9 cellular contexts compared by ENCODE assay signal in genomic region chr2:172698041-172698863, GRCh38. TPM values are rescaled to one million over a fixed set of nuclear protein-coding genes. Genes with fewer than 3 reads are reported as not detected.
A peak's percentile ranks its signal among the peaks of the same experiment; 100 is the strongest.
DNase-seq lines count a peak whose midpoint lies in the region; ATAC-seq and TF ChIP-seq lines count a peak whose summit lies in the region.
"Had no signal": no experiment of that assay in that cellular context is flagged by ENCODE, and none has a peak within 500 bp of the region (broad histone marks: within the 10 kb centered on the region; RNA-seq: fewer than 3 reads in every experiment).

No MANE protein-coding gene starts in this region.

- H3K4me2 ChIP-seq in GM23338: no peak overlapping the region

- no peaks in the 10 kb centered on the region for H3F3A ChIP-seq in GM23338 (replicated peaks; ENCODE audit: low read depth)

- H3K27me3 ChIP-seq in GM23338 (ENCODE audit: insufficient read depth): no peaks in the 10 kb centered on the region

- H3K36me3 Mint-ChIP-seq in T-helper 17 cell (ENCODE audit: low read depth) (no peaks in the 10 kb centered on the region), GM23338 (ENCODE audit: low read depth) (peaks cover 13% of the 10 kb centered on the region; the same call in 2 of the 3 replicates)

- H3K9me3 Mint-ChIP-seq in GM23338: peaks cover 15% of the 10 kb centered on the region

- H2AFZ ChIP-seq in GM23338: no peak overlapping the region

- H3K4me3 Mint-ChIP-seq in T-helper 17 cell (no peak overlapping the region), GM23338 (no peak overlapping the region)

- H3K27ac Mint-ChIP-seq in T-helper 17 cell (no peak overlapping the region), GM23338 (no peak overlapping the region)

- H3K79me2 ChIP-seq in GM23338 (replicated peaks; ENCODE audit: insufficient read depth): no peaks in the 10 kb centered on the region

- H3K9me3 ChIP-seq in T-helper 17 cell (ENCODE audit: control insufficient read depth, low read length, poor library complexity, severe bottlenecking): no peaks in the 10 kb centered on the region

- no peaks in the 10 kb centered on the region for H3K4me1 ChIP-seq in GM23338 (ENCODE audit: insufficient read depth)

- H3K4me3 ChIP-seq in GM23338: no peak overlapping the region
- H3K4me3 ChIP-seq: skin epidermis had no signal

- H3K9me2 ChIP-seq in GM23338 (ENCODE audit: insufficient read depth): no peaks in the 10 kb centered on the region; the same call in 1 of the 2 replicates

- H4K20me1 ChIP-seq in GM23338 (replicated peaks; ENCODE audit: insufficient read depth): no peaks in the 10 kb centered on the region

- DNase-seq in stimulated activated CD4-positive, alpha-beta T cell treated with anti-CD3 and anti-CD28 coated beads, Interleukin-4, amount 100 ng/mL, for 24 hours: peak; percentile 30
- DNase-seq in stimulated activated CD4-positive, alpha-beta T cell treated with anti-CD3 and anti-CD28 coated beads, Interleukin-1b, Interleukin-23, amount 100 ng/mL, for 48 hours: no peak
- no peak for DNase-seq in T-helper 17 cell
- peak; percentile 87 for DNase-seq in iris pigment epithelial cell (ENCODE audit: low read depth)
- DNase-seq in GM23338 (ENCODE audit: low spot score): no peak
- no peak for DNase-seq in posterior cingulate gyrus

- peaks cover 25% of the 10 kb centered on the region for H3K27me3 Mint-ChIP-seq in T-helper 17 cell
- H3K27me3 Mint-ChIP-seq in GM23338 (ENCODE audit: insufficient read depth, low read depth, poor library complexity): no peaks in the 10 kb centered on the region

- no peak for TF ChIP-seq CTCF in GM23338 (conservative IDR thresholded peaks at IDR 0.05; ENCODE audit: low read depth in 2 of 2)

- H3K27ac ChIP-seq in GM23338 (ENCODE audit: low read depth): no peak overlapping the region

- intact Hi-C loops in posterior cingulate gyrus (cut with DNase I): no loop called here

- H3K36me3 ChIP-seq in GM23338 (ENCODE audit: insufficient read depth): no peaks in the 10 kb centered on the region; the same call in 1 of the 2 replicates

- peak; percentile 67 for ATAC-seq in HG03103 (IDR thresholded peaks at IDR 0.05; ENCODE audit: low read depth, unreplicated experiment)
- ATAC-seq in T-helper 17 cell: peak; percentile 42
- ATAC-seq in GM23338: no peak
- no peak for ATAC-seq in GM19455 (IDR thresholded peaks at IDR 0.05; ENCODE audit: unreplicated experiment)

- H3K4me1 Mint-ChIP-seq in T-helper 17 cell: peaks cover 7% of the 10 kb centered on the region
- no peaks in the 10 kb centered on the region for H3K4me1 Mint-ChIP-seq in GM23338

TF ChIP-seq in GM23338, 12 proteins besides CTCF, POLR2A, EP300 and RAD21:
- TF ChIP-seq REST (IDR thresholded peaks at IDR 0.05; ENCODE audit: unreplicated experiment) (no peak), ZNF331 (CRISPR knock-in tag; IDR thresholded peaks at IDR 0.05; ENCODE audit: low read depth) (no peak), POLR2AphosphoS5 (IDR thresholded peaks at IDR 0.05; ENCODE audit: low read depth) (no peak), JUNB (IDR thresholded peaks at IDR 0.05; ENCODE audit: unreplicated experiment) (no peak), ZNF114 (CRISPR knock-in tag; IDR thresholded peaks at IDR 0.05) (no peak)
- TF ChIP-seq, protein P1, sequence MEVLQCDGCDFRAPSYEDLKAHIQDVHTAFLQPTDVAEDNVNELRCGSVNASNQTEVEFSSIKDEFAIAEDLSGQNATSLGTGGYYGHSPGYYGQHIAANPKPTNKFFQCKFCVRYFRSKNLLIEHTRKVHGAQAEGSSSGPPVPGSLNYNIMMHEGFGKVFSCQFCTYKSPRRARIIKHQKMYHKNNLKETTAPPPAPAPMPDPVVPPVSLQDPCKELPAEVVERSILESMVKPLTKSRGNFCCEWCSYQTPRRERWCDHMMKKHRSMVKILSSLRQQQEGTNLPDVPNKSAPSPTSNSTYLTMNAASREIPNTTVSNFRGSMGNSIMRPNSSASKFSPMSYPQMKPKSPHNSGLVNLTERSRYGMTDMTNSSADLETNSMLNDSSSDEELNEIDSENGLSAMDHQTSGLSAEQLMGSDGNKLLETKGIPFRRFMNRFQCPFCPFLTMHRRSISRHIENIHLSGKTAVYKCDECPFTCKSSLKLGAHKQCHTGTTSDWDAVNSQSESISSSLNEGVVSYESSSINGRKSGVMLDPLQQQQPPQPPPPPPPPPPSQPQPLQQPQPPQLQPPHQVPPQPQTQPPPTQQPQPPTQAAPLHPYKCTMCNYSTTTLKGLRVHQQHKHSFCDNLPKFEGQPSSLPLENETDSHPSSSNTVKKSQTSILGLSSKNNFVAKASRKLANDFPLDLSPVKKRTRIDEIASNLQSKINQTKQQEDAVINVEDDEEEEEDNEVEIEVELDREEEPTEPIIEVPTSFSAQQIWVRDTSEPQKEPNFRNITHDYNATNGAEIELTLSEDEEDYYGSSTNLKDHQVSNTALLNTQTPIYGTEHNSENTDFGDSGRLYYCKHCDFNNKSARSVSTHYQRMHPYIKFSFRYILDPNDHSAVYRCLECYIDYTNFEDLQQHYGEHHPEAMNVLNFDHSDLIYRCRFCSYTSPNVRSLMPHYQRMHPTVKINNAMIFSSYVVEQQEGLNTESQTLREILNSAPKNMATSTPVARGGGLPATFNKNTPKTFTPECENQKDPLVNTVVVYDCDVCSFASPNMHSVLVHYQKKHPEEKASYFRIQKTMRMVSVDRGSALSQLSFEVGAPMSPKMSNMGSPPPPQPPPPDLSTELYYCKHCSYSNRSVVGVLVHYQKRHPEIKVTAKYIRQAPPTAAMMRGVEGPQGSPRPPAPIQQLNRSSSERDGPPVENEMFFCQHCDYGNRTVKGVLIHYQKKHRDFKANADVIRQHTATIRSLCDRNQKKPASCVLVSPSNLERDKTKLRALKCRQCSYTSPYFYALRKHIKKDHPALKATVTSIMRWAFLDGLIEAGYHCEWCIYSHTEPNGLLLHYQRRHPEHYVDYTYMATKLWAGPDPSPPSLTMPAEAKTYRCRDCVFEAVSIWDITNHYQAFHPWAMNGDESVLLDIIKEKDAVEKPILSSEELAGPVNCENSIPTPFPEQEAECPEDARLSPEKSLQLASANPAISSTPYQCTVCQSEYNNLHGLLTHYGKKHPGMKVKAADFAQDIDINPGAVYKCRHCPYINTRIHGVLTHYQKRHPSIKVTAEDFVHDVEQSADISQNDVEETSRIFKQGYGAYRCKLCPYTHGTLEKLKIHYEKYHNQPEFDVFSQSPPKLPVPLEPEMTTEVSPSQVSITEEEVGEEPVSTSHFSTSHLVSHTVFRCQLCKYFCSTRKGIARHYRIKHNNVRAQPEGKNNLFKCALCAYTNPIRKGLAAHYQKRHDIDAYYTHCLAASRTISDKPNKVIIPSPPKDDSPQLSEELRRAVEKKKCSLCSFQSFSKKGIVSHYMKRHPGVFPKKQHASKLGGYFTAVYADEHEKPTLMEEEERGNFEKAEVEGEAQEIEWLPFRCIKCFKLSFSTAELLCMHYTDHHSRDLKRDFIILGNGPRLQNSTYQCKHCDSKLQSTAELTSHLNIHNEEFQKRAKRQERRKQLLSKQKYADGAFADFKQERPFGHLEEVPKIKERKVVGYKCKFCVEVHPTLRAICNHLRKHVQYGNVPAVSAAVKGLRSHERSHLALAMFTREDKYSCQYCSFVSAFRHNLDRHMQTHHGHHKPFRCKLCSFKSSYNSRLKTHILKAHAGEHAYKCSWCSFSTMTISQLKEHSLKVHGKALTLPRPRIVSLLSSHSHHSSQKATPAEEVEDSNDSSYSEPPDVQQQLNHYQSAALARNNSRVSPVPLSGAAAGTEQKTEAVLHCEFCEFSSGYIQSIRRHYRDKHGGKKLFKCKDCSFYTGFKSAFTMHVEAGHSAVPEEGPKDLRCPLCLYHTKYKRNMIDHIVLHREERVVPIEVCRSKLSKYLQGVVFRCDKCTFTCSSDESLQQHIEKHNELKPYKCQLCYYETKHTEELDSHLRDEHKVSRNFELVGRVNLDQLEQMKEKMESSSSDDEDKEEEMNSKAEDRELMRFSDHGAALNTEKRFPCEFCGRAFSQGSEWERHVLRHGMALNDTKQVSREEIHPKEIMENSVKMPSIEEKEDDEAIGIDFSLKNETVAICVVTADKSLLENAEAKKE (CRISPR knock-in tag; IDR thresholded peaks at IDR 0.05): no peak

RNA-seq across cellular contexts. Expression of gene RAPGEF4, which starts 37.4 kb away (rescaled TPM):
- under 1 TPM; 0.26 to 0.32 TPM for total RNA-seq in T-helper 17 cell
- total RNA-seq in GM23338 (2014; rRNA removed; shearing (Covaris generic)): 1.9 and 4.7 TPM in 2 replicates
- 0.80 and 1.7 TPM in 2 replicates for polyA plus RNA-seq in GM23338 (2016; fragmentation: Nextera tagmentation; extraction: Ambion mirVana)

Comparison
In these comparisons a context has a peak if more than half of its experiments do, and no peak if none do; other contexts are left out.
1. DNase-seq: peak in stimulated activated CD4-positive, alpha-beta T cell treated with anti-CD3 and anti-CD28 coated beads, Interleukin-4, amount 100 ng/mL, for 24 hours (single experiment) and iris pigment epithelial cell (single experiment); none in stimulated activated CD4-positive, alpha-beta T cell treated with anti-CD3 and anti-CD28 coated beads, Interleukin-1b, Interleukin-23, amount 100 ng/mL, for 48 hours (single experiment), T-helper 17 cell (0 of 3), GM23338 (single experiment) and posterior cingulate gyrus (0 of 10).
2. ATAC-seq: peak in HG03103 (single experiment) and T-helper 17 cell (single experiment); none in GM23338 (single experiment) and GM19455 (single experiment).